4 cellular contexts compared by ENCODE assay signal in the genomic region with DNA sequence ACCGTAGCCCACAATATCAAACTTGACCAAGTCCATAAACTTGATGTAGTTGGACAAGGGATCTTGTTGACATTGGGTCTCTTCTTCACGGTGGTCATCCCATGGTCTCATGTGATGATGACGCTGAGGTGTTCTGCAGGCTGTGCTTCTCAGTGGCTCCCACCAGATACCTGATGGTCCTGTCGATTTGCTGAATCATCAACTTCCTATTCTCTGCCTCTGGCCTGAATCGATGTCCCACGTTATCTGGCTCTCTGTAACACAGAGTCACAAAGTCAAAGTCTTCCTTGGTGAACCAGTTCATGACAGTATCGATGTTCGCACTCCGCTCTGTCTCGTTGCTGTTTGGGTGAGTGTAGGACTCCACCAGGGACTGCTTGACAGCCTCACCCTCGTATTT.
TF ChIP-seq lines count a peak whose summit lies in the region.

No MANE protein-coding gene starts in this region.

TF ChIP-seq in A549, 52 proteins besides CTCF, POLR2A, EP300 and RAD21:
- peak; percentile 80 for TF ChIP-seq MAFK (IDR thresholded peaks at IDR 0.05; ENCODE audit: partially characterized antibody)
TF ChIP-seq in A549: peak in this region for 1; not testable (repeated sequence) for 51.

TF ChIP-seq in IMR-90, 13 proteins besides CTCF, POLR2A, EP300 and RAD21:
- TF ChIP-seq MAFK (IDR thresholded peaks at IDR 0.05; ENCODE audit: low read depth, low read length): peak; percentile 77

TF ChIP-seq in K562, 482 proteins besides CTCF, POLR2A, EP300 and RAD21:
- TF ChIP-seq NFE2 (IDR thresholded peaks at IDR 0.05; ENCODE audit: low read depth): peak; percentile 30; the same call in 1 of the 2 replicates
- TF ChIP-seq MAFK (IDR thresholded peaks at IDR 0.05; ENCODE audit: low read length): peak; percentile 89
- TF ChIP-seq MAFF (IDR thresholded peaks at IDR 0.05; ENCODE audit: low read length): peak; percentile 86
- TF ChIP-seq C11orf30 (IDR thresholded peaks at IDR 0.05; ENCODE audit: low read depth): peak; percentile 92
- peak; percentile 87 for TF ChIP-seq MAFG (tag; conservative IDR thresholded peaks at IDR 0.05)
- TF ChIP-seq ZNF316 (IDR thresholded peaks at IDR 0.05): peak; percentile 93

TF ChIP-seq in HepG2, 621 proteins besides CTCF, POLR2A, EP300 and RAD21:
- peak; percentile 87 to 92 for TF ChIP-seq MAFK (conservative IDR thresholded peaks at IDR 0.05 in 1 of 2, IDR thresholded peaks at IDR 0.05 in 1 of 2; ENCODE audit: low read length in 2 of 2)
- peak; percentile 80 for TF ChIP-seq MAFF (IDR thresholded peaks at IDR 0.05; ENCODE audit: low read depth, low read length)
